ENCODE assay signal across 1 cellular context in the genomic region with DNA sequence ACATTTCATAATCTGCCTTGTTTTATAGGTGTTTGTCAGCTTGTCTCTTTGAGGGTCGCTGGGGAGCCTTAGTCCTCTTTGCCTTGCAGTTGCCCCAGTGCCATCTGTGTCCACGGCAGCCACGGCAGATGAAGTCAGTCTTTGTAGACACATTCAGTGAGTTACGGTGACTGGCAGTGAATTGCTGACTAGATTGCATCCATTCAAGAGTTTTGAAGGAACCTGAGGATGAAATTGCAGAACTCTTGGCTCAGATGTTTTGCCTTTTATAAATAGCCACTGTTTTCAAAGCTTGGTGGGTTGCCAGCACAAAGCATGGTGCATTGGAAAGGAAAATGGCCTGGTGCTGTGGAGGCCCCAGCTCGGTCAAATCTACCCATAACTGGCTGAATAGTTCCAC.
TF ChIP-seq lines count a peak whose summit lies in the region.

No MANE protein-coding gene starts in this region.

TF ChIP-seq in A549, 52 proteins besides CTCF, POLR2A, EP300 and RAD21 (continued from another document):
- TF ChIP-seq REST (IDR thresholded peaks at IDR 0.05) (no peak; the same call in 1 of the 2 replicates), KDM5A (IDR thresholded peaks at IDR 0.05) (no peak), RFX5 (IDR thresholded peaks at IDR 0.05) (no peak), EHF (CRISPR knock-in tag; IDR thresholded peaks at IDR 0.05) (no peak), MAZ (IDR thresholded peaks at IDR 0.05; ENCODE audit: borderline replicate concordance, low read depth, low read length) (no peak), CHD2 (IDR thresholded peaks at IDR 0.05; ENCODE audit: low read length, partially characterized antibody) (no peak), SMC3 (IDR thresholded peaks at IDR 0.05) (no peak), ZNF302 (CRISPR knock-in tag; IDR thresholded peaks at IDR 0.05) (no peak), FOXS1 (CRISPR knock-in tag; IDR thresholded peaks at IDR 0.05) (no peak), HOXB5 (CRISPR knock-in tag; IDR thresholded peaks at IDR 0.05) (no peak)
- TF ChIP-seq, protein P1, sequence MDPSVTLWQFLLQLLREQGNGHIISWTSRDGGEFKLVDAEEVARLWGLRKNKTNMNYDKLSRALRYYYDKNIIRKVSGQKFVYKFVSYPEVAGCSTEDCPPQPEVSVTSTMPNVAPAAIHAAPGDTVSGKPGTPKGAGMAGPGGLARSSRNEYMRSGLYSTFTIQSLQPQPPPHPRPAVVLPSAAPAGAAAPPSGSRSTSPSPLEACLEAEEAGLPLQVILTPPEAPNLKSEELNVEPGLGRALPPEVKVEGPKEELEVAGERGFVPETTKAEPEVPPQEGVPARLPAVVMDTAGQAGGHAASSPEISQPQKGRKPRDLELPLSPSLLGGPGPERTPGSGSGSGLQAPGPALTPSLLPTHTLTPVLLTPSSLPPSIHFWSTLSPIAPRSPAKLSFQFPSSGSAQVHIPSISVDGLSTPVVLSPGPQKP (IDR thresholded peaks at IDR 0.05; ENCODE audit: low read depth, low read length) = no peak
